Comparison of ENCODE assay signal across 8 cellular contexts in the genomic region with DNA sequence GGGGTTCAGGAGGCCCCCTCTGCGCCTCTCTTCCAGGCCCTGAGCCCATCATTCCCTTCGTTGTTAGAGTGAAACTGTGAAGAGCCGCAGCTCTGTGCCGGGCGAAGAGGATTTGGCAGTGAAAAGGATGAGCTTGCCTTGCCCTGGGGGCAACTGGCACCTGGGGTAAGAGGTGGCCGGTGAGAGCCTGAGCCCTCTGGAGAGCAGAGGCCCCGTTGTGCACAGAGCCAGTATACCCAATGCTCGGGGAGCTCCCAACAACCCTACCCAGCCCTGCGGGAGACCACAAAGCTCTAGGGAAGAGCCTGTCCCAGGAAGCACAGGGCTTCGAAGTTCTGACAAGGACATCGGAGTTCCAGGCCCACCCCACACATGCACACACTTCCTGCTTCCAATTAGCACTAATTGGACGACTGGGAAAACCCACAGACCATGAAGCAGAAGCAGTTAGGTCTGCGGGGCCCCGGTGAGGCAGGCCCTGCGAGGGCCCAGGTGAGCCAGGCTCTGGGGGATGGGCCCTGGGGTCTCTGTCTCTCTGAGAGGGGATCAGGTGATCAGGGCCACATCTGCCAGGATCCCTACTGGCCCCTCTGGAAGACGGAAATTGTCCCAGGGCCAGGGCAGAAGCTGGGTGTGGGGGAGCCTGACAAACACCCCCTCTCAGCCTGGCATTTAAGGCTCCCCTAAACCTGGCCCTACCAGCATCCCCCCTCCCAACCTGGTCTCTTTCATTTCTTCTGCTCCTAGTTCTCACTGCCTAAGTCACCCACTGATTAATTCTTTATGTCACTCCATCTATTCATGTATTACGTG. TPM values are rescaled to one million over a fixed set of nuclear protein-coding genes. Genes with fewer than 3 reads are reported as not detected.
A peak's percentile ranks its signal among the peaks of the same experiment; 100 is the strongest.
DNase-seq lines count a peak whose midpoint lies in the region; ATAC-seq, FAIRE-seq and TF ChIP-seq lines count a peak whose summit lies in the region.

No MANE protein-coding gene starts in this region.

- H3K9me3 ChIP-seq in OCI-LY3 (ENCODE audit: insufficient read depth, low read length) (no peaks in the 10 kb centered on the region), esophagus (ENCODE audit: control insufficient read depth in 2 of 2, insufficient read depth in 1 of 2, low read depth in 1 of 2, low read length in 1 of 2) (no peaks in the 10 kb centered on the region), pancreas (no peaks in the 10 kb centered on the region)

- 59% methylated on average over 16 to 17 of the region's 17 CpGs for WGBS in esophagus, 2 donors
- 70 to 78% methylated on average over 17 of the region's 17 CpGs for WGBS in pancreas, 2 donors

- no peaks in the 10 kb centered on the region for H3K27me3 ChIP-seq in OCI-LY3 (ENCODE audit: low read depth, low read length)
- no peaks in the 10 kb centered on the region for H3K27me3 ChIP-seq in esophagus (ENCODE audit: control insufficient read depth in 1 of 2, insufficient read depth in 2 of 2, low read length in 2 of 2)
- H3K27me3 ChIP-seq in pancreas, result no peaks in the 10 kb centered on the region

- peak overlapping the region; percentile 98 for H3K4me2 ChIP-seq in OCI-LY3 (ENCODE audit: low read length)

- DNase-seq in D341Med (ENCODE audit: low spot score) (peak; percentile 22), pancreas (peak in 1 of 6 donors; percentile 46), NCI-H146 (lab: John Stamatoyannopoulos, UW) (no peak), GDM1 (lab: John Stamatoyannopoulos, UW) (no peak), NOMO-1 (lab: John Stamatoyannopoulos, UW; ENCODE audit: unreplicated experiment in 2 of 2) (no peak)

- H2AFZ ChIP-seq in OCI-LY3 (ENCODE audit: low read depth, low read length), result peak overlapping the region; percentile 95

- no peaks in the 10 kb centered on the region for H4K20me1 ChIP-seq in OCI-LY3 (ENCODE audit: insufficient read depth, low read length)

- no peak overlapping the region for H3K27ac ChIP-seq in OCI-LY3 (ENCODE audit: low read length)
- H3K27ac ChIP-seq in esophagus (ENCODE audit: low read depth in 2 of 2, low read length in 1 of 2), result peak overlapping the region; percentile 5 to 7
- H3K27ac ChIP-seq in pancreas, result peak overlapping the region in 3 of 4 donors; percentile 29 to 71 (median 68)

- intact Hi-C loops in pancreas (cut with DNase I), result loop anchor here in 1 of 3 donors (5.0 kb wide), 1 partner anchor 226 kb away; no protein-coding TSS in a partner anchor

- H3K4me3 ChIP-seq in OCI-LY3 (ENCODE audit: low read length), result peak overlapping the region; percentile 87
- H3K4me3 ChIP-seq in esophagus (ENCODE audit: low read depth in 1 of 2, low read length in 2 of 2), result peak overlapping the region; percentile 63 to 69
- peak overlapping the region in 3 of 4 donors; percentile 69 to 86 (median 73) for H3K4me3 ChIP-seq in pancreas

- ATAC-seq in pancreas (peak; percentile 2 to 5 (median 2)), GM18907 (IDR thresholded peaks at IDR 0.05; ENCODE audit: unreplicated experiment) (no peak)

- no peaks in the 10 kb centered on the region for H3K79me2 ChIP-seq in OCI-LY3 (ENCODE audit: low read length)

- H3K36me3 ChIP-seq in OCI-LY3 (replicated peaks; ENCODE audit: low read depth, low read length), result no peaks in the 10 kb centered on the region
- no peaks in the 10 kb centered on the region for H3K36me3 ChIP-seq in esophagus (ENCODE audit: control insufficient read depth in 2 of 2, insufficient read depth in 2 of 2, low read length in 1 of 2)
- no peaks in the 10 kb centered on the region for H3K36me3 ChIP-seq in pancreas

- H3K4me1 ChIP-seq in OCI-LY3 (ENCODE audit: low read length) (peaks cover 12% of the 10 kb centered on the region), esophagus (ENCODE audit: control insufficient read depth in 2 of 2, insufficient read depth in 2 of 2, low read length in 1 of 2) (peaks cover 0 to 10% of the 10 kb centered on the region in 2 donors), pancreas (peaks cover 0 to 4% (median 4%) of the 10 kb centered on the region in 3 donors)

- peak overlapping the region; percentile 72 for H3K9ac ChIP-seq in OCI-LY3 (ENCODE audit: low read length)

- FAIRE-seq in pancreas (lab: Jason Lieb, UNC), result no peak

- TF ChIP-seq CTCF in OCI-LY3 (IDR thresholded peaks at IDR 0.05; ENCODE audit: low read depth, low read length), result no peak
- no peak for TF ChIP-seq CTCF in pancreas (IDR thresholded peaks at IDR 0.05)

RNA-seq across cellular contexts. Expression of gene SFMBT1, which starts 27.9 kb away (rescaled TPM):
- polyA plus RNA-seq in esophagus (1 to 10 TPM; 2.3 to 3.7 TPM), pancreas (1 to 10 TPM; 4.9 to 6.3 TPM)
- 10 to 100 TPM; 10.8 to 15.8 (median 13.5) TPM for total RNA-seq in pancreas

RNA-seq across cellular contexts. Expression of gene RFT1, which starts 56.5 kb away (rescaled TPM):
- 10 to 100 TPM in 1 of 2 donors, 1 to 10 TPM in 1; 5.7 to 11.0 TPM for polyA plus RNA-seq in esophagus
- total RNA-seq in pancreas, result 10 to 100 TPM; 10.4 to 20.4 (median 17.8) TPM
- polyA plus RNA-seq in pancreas, result 1 to 10 TPM; 6.9 TPM
